In the genomic region with DNA sequence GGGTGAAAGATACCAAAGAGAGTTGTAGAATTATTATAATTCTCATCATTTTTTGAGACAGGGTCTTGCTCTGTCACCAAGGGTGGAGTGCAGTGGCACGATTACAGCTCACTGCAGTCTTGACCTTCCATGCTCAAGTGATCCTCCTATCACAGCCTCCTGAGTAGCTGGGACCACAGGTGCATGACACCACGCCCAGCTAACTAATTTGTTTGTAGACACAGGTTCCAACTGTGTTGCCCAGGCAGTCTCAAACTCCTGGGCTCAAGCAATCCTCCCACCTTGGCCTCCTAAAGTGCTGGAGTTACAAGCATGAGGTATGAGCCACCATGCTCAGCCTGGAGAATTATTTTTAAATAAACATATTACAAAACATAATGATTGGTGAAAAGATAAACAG, we compare ENCODE assay signal across 1 cellular context.
TF ChIP-seq lines count a peak whose summit lies in the region.

No MANE protein-coding gene starts in this region.

TF ChIP-seq in H1, 55 proteins besides CTCF, POLR2A, EP300 and RAD21 (continued from another document):
- no peak for TF ChIP-seq EGR1 (IDR thresholded peaks at IDR 0.05; ENCODE audit: borderline replicate concordance, low read depth, low read length)
- no peak for TF ChIP-seq RXRA (IDR thresholded peaks at IDR 0.05; ENCODE audit: insufficient read depth, low read depth, low read length)
- no peak for TF ChIP-seq SUZ12 (IDR thresholded peaks at IDR 0.05; ENCODE audit: low read length)
- TF ChIP-seq BCL11A (IDR thresholded peaks at IDR 0.05; ENCODE audit: low read depth in 2 of 2, low read length in 2 of 2) = no peak
- no peak for TF ChIP-seq HDAC6 (IDR thresholded peaks at IDR 0.05; ENCODE audit: low read depth, low read length)
- TF ChIP-seq BACH1 (IDR thresholded peaks at IDR 0.05; ENCODE audit: low read length) = no peak
- no peak for TF ChIP-seq SRF (IDR thresholded peaks at IDR 0.05; ENCODE audit: low read depth, low read length)
- TF ChIP-seq SP1 (IDR thresholded peaks at IDR 0.05; ENCODE audit: low read depth, low read length) = no peak
- TF ChIP-seq TAF7 (optimal IDR thresholded peaks at IDR 0.05; ENCODE audit: borderline replicate concordance, low read depth, low read length) = no peak
- no peak for TF ChIP-seq ASH2L (IDR thresholded peaks at IDR 0.05; ENCODE audit: low read length)
- TF ChIP-seq, protein P1, sequence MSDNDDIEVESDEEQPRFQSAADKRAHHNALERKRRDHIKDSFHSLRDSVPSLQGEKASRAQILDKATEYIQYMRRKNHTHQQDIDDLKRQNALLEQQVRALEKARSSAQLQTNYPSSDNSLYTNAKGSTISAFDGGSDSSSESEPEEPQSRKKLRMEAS (IDR thresholded peaks at IDR 0.05) = no peak
